1 cellular context compared by ENCODE assay signal in genomic region chr4:1746919-1747602, GRCh38.
A peak's percentile ranks its signal among the peaks of the same experiment; 100 is the strongest.
TF ChIP-seq lines count a peak whose summit lies in the region.

No MANE protein-coding gene starts in this region.

TF ChIP-seq in HepG2, 621 proteins besides CTCF, POLR2A, EP300 and RAD21 (continued from another document and continues in another):
- TF ChIP-seq CSRNP1 (CRISPR knock-in tag; IDR thresholded peaks at IDR 0.05) (0 out of 2 replicates have a peak, but pooled peaks have one; percentile 47), SETDB1 (CRISPR knock-in tag; IDR thresholded peaks at IDR 0.05; ENCODE audit: borderline replicate concordance) (no peak), NRL (CRISPR knock-in tag; IDR thresholded peaks at IDR 0.05; ENCODE audit: borderline replicate concordance) (peak; percentile 37; the same call in 1 of the 2 replicates), ZNF496 (CRISPR knock-in tag; IDR thresholded peaks at IDR 0.05; ENCODE audit: insufficient replicate concordance) (no peak), ZKSCAN8 (CRISPR knock-in tag; IDR thresholded peaks at IDR 0.05; ENCODE audit: borderline replicate concordance) (peak; percentile 58; the same call in 1 of the 2 replicates), TBX2 (CRISPR knock-in tag; IDR thresholded peaks at IDR 0.05; ENCODE audit: borderline replicate concordance) (peak; percentile 89), RARA (CRISPR knock-in tag; IDR thresholded peaks at IDR 0.05) (peak; percentile 70), ZNF660 (CRISPR knock-in tag; IDR thresholded peaks at IDR 0.05; ENCODE audit: borderline replicate concordance, low read depth) (no peak), ZNF790 (CRISPR knock-in tag; IDR thresholded peaks at IDR 0.05; ENCODE audit: borderline replicate concordance) (peak; percentile 6; the same call in 1 of the 2 replicates), ZNF143 (CRISPR knock-in tag; IDR thresholded peaks at IDR 0.05) (peak; percentile 60; the same call in 1 of the 2 replicates), RXRA (CRISPR knock-in tag; IDR thresholded peaks at IDR 0.05) (no peak), TARDBP (CRISPR knock-in tag; IDR thresholded peaks at IDR 0.05) (0 out of 2 replicates have a peak, but pooled peaks have one; percentile 61), NKX3-1 (CRISPR knock-in tag; IDR thresholded peaks at IDR 0.05) (peak; percentile 51; the same call in 1 of the 2 replicates), HOXA3 (CRISPR knock-in tag; IDR thresholded peaks at IDR 0.05) (peak; percentile 83), ZNF296 (CRISPR knock-in tag; conservative IDR thresholded peaks at IDR 0.05) (no peak; the same call in 1 of the 2 replicates), NFIB (CRISPR knock-in tag; IDR thresholded peaks at IDR 0.05; ENCODE audit: borderline replicate concordance) (no peak), HNF1A (IDR thresholded peaks at IDR 0.05; ENCODE audit: low read depth) (no peak), HNF1A (CRISPR knock-in tag; IDR thresholded peaks at IDR 0.05; ENCODE audit: borderline replicate concordance) (peak; percentile 71; the same call in 1 of the 2 replicates), ZNF550 (CRISPR knock-in tag; IDR thresholded peaks at IDR 0.05; ENCODE audit: borderline replicate concordance) (no peak; the same call in 1 of the 2 replicates), ARID2 (CRISPR knock-in tag; IDR thresholded peaks at IDR 0.05; ENCODE audit: borderline replicate concordance) (peak; percentile 90), NFE2L2 (IDR thresholded peaks at IDR 0.05; ENCODE audit: low read length) (no peak), ZFP37 (CRISPR knock-in tag; IDR thresholded peaks at IDR 0.05; ENCODE audit: borderline replicate concordance) (no peak), XRCC5 (optimal IDR thresholded peaks at IDR 0.05; ENCODE audit: low read length) (peak; percentile 87), ZBTB8A (CRISPR knock-in tag; IDR thresholded peaks at IDR 0.05; ENCODE audit: borderline replicate concordance, low read depth) (no peak), ZNF691 (CRISPR knock-in tag; IDR thresholded peaks at IDR 0.05; ENCODE audit: borderline replicate concordance, low read depth) (0 out of 2 replicates have a peak, but pooled peaks have one; percentile 22), ZBTB7B (CRISPR knock-in tag; IDR thresholded peaks at IDR 0.05) (peak; percentile 98), MEF2D (CRISPR knock-in tag; IDR thresholded peaks at IDR 0.05) (0 out of 2 replicates have a peak, but pooled peaks have one; percentile 35), TFAP4 (IDR thresholded peaks at IDR 0.05; ENCODE audit: borderline replicate concordance, low read depth) (peak; percentile 56; the same call in 1 of the 2 replicates), ZNF350 (CRISPR knock-in tag; IDR thresholded peaks at IDR 0.05; ENCODE audit: borderline replicate concordance, low read depth) (peak; percentile 33; the same call in 1 of the 2 replicates), CBX5 (CRISPR knock-in tag; IDR thresholded peaks at IDR 0.05; ENCODE audit: borderline replicate concordance) (no peak), ZNF281 (CRISPR knock-in tag; IDR thresholded peaks at IDR 0.05; ENCODE audit: borderline replicate concordance) (no peak; the same call in 1 of the 2 replicates), SRSF9 (IDR thresholded peaks at IDR 0.05; ENCODE audit: borderline replicate concordance, insufficient read depth, low read depth, low read length, poor library complexity, severe bottlenecking) (no peak)
- TF ChIP-seq, protein P1, sequence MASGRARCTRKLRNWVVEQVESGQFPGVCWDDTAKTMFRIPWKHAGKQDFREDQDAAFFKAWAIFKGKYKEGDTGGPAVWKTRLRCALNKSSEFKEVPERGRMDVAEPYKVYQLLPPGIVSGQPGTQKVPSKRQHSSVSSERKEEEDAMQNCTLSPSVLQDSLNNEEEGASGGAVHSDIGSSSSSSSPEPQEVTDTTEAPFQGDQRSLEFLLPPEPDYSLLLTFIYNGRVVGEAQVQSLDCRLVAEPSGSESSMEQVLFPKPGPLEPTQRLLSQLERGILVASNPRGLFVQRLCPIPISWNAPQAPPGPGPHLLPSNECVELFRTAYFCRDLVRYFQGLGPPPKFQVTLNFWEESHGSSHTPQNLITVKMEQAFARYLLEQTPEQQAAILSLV (CRISPR knock-in tag; IDR thresholded peaks at IDR 0.05; ENCODE audit: borderline replicate concordance) = no peak
- TF ChIP-seq, protein P2, sequence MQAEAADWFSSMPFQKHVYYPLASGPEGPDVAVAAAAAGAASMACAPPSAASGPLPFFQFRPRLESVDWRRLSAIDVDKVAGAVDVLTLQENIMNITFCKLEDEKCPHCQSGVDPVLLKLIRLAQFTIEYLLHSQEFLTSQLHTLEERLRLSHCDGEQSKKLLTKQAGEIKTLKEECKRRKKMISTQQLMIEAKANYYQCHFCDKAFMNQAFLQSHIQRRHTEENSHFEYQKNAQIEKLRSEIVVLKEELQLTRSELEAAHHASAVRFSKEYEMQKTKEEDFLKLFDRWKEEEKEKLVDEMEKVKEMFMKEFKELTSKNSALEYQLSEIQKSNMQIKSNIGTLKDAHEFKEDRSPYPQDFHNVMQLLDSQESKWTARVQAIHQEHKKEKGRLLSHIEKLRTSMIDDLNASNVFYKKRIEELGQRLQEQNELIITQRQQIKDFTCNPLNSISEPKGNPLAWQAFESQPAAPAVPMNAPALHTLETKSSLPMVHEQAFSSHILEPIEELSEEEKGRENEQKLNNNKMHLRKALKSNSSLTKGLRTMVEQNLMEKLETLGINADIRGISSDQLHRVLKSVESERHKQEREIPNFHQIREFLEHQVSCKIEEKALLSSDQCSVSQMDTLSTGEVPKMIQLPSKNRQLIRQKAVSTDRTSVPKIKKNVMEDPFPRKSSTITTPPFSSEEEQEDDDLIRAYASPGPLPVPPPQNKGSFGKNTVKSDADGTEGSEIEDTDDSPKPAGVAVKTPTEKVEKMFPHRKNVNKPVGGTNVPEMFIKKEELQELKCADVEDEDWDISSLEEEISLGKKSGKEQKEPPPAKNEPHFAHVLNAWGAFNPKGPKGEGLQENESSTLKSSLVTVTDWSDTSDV (CRISPR knock-in tag; IDR thresholded peaks at IDR 0.05) = no peak
- TF ChIP-seq, protein P3, sequence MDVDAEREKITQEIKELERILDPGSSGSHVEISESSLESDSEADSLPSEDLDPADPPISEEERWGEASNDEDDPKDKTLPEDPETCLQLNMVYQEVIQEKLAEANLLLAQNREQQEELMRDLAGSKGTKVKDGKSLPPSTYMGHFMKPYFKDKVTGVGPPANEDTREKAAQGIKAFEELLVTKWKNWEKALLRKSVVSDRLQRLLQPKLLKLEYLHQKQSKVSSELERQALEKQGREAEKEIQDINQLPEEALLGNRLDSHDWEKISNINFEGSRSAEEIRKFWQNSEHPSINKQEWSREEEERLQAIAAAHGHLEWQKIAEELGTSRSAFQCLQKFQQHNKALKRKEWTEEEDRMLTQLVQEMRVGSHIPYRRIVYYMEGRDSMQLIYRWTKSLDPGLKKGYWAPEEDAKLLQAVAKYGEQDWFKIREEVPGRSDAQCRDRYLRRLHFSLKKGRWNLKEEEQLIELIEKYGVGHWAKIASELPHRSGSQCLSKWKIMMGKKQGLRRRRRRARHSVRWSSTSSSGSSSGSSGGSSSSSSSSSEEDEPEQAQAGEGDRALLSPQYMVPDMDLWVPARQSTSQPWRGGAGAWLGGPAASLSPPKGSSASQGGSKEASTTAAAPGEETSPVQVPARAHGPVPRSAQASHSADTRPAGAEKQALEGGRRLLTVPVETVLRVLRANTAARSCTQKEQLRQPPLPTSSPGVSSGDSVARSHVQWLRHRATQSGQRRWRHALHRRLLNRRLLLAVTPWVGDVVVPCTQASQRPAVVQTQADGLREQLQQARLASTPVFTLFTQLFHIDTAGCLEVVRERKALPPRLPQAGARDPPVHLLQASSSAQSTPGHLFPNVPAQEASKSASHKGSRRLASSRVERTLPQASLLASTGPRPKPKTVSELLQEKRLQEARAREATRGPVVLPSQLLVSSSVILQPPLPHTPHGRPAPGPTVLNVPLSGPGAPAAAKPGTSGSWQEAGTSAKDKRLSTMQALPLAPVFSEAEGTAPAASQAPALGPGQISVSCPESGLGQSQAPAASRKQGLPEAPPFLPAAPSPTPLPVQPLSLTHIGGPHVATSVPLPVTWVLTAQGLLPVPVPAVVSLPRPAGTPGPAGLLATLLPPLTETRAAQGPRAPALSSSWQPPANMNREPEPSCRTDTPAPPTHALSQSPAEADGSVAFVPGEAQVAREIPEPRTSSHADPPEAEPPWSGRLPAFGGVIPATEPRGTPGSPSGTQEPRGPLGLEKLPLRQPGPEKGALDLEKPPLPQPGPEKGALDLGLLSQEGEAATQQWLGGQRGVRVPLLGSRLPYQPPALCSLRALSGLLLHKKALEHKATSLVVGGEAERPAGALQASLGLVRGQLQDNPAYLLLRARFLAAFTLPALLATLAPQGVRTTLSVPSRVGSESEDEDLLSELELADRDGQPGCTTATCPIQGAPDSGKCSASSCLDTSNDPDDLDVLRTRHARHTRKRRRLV (CRISPR knock-in tag; IDR thresholded peaks at IDR 0.05) = peak; percentile 72
- TF ChIP-seq, protein P4, sequence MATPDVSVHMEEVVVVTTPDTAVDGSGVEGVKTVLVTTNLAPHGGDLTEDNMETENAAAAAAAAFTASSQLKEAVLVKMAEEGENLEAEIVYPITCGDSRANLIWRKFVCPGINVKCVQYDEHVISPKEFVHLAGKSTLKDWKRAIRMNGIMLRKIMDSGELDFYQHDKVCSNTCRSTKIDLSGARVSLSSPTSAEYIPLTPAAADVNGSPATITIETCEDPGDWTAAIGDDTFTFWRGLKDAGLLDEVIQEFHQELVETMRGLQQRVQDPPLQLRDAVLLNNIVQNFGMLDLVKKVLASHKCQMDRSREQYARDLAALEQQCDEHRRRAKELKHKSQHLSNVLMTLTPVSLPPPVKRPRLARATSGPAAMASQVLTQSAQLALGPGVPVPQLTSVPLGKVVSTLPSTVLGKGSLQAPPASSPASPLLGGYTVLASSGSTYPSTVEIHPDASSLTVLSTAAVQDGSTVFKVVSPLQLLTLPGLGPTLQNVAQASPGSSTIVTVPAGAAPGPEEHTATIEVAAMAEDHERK (CRISPR knock-in tag; IDR thresholded peaks at IDR 0.05; ENCODE audit: low read depth) = no peak
